Comparison of ENCODE assay signal across 8 cellular contexts in the genomic region with DNA sequence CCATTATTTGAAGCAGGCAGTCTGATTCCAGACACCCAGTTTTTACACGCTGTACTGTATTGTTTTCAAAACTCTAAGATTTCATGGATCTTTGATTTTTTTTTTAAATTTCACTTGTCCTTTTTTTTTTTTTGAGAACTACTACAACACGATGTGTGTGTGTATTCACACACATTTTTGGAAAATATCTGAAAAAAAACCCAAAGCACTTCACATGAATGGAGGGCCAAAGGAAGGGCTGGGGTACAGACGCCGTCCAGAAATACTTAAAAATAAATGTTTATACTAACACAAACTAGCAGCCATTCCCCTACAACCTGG. TPM values are rescaled to one million over a fixed set of nuclear protein-coding genes. Genes with fewer than 3 reads are reported as not detected.
A peak's percentile ranks its signal among the peaks of the same experiment; 100 is the strongest.
DNase-seq lines count a peak whose midpoint lies in the region; ATAC-seq, FAIRE-seq and TF ChIP-seq lines count a peak whose summit lies in the region.

No MANE protein-coding gene starts in this region.

- SMC1A ChIA-PET in GM12878 (lab: Charles Lee; ENCODE audit: uncharacterized antibody, unreplicated experiment), result no interaction called here

- H3K79me2 ChIP-seq in GM12878 (ENCODE audit: control insufficient read depth, insufficient read depth, low read length) (peaks cover 38% of the 10 kb centered on the region), mesendoderm (ENCODE audit: control insufficient read depth, insufficient read depth, low read length) (peaks cover 23% of the 10 kb centered on the region)

- no peak overlapping the region for H2AK5ac ChIP-seq in mesendoderm (ENCODE audit: low read length)

- H3K56ac ChIP-seq in mesendoderm (ENCODE audit: low read length), result peak overlapping the region; percentile 40

- H3K4ac ChIP-seq in mesendoderm (ENCODE audit: low read depth, low read length), result no peak overlapping the region

- no peak for FAIRE-seq in GM12878 (lab: Jason Lieb, UNC)

- TF ChIP-seq POLR2A in GM12878 (IDR thresholded peaks at IDR 0.05; ENCODE audit: low read depth, low read length) (no peak), vagina (IDR thresholded peaks at IDR 0.05) (no peak)

- H3K9me3 ChIP-seq in right atrium auricular region (no peaks in the 10 kb centered on the region), GM12878 (replicated peaks; ENCODE audit: control insufficient read depth, insufficient read depth, low read length) (no peaks in the 10 kb centered on the region; the same call in 2 of the 3 replicates), vagina (no peaks in the 10 kb centered on the region)

- H3K4me1 ChIP-seq in right atrium auricular region (peaks cover 0 to 14% of the 10 kb centered on the region in 2 donors), GM12878 (ENCODE audit: control insufficient read depth, insufficient read depth, low read length) (no peaks in the 10 kb centered on the region; the same call in 1 of the 2 replicates), mesendoderm (ENCODE audit: control insufficient read depth, low read depth, low read length) (no peaks in the 10 kb centered on the region), vagina (peaks cover 23% of the 10 kb centered on the region)

- no TSS peak for BruUV-seq in GM12878 (replicated peaks; lab: Mats Ljungman, UMichigan)

- no peak overlapping the region for H2BK120ac ChIP-seq in mesendoderm (ENCODE audit: low read depth, low read length)

- in situ Hi-C loops in GM12878 (cut with MboI), result no loop called here

- H2BK15ac ChIP-seq in mesendoderm (replicated peaks; ENCODE audit: low read depth), result no peak overlapping the region

- H4K8ac ChIP-seq in mesendoderm (ENCODE audit: low read depth, low read length), result no peak overlapping the region

- TF ChIP-seq CTCF in right atrium auricular region (IDR thresholded peaks at IDR 0.05), result no peak
- no peak for TF ChIP-seq CTCF in GM12878 (IDR thresholded peaks at IDR 0.05 in 2 of 3, conservative IDR thresholded peaks at IDR 0.05 in 1 of 3; ENCODE audit: control insufficient read depth in 2 of 3, extremely low read depth in 1 of 3, insufficient read depth in 1 of 3, low read depth in 3 of 3, low read length in 3 of 3)
- no peak for TF ChIP-seq CTCF in vagina (IDR thresholded peaks at IDR 0.05)

- H4K20me1 ChIP-seq in GM12878 (ENCODE audit: control insufficient read depth, insufficient read depth), result no peaks in the 10 kb centered on the region

- RAD21 ChIA-PET in GM12878 (lab: Charles Lee; ENCODE audit: unreplicated experiment), result interaction anchor here (1.6 kb wide), 1 partner anchor 26 kb away, joined by 6 read pairs; the partner anchor contains the start of gene METTL5

- 0% methylated on average over 3 of the region's 4 CpGs for WGBS in GM12878 (ENCODE audit: insufficient coverage, insufficient replicate concordance, low lambda C conversion rate, missing lambda C conversion rate)
- WGBS in mesendoderm (ENCODE audit: extremely low coverage, insufficient coverage, low lambda C conversion rate), result no CpG with 5 or more reads among the region's 4 CpGs

- H3K36me3 ChIP-seq in right atrium auricular region (peaks cover 19% of the 10 kb centered on the region), GM12878 (ENCODE audit: control insufficient read depth in 2 of 2, insufficient read depth in 2 of 2, low read length in 1 of 2) (peaks cover 0 to 4% of the 10 kb centered on the region in 2 experiments; a peak in 2 of 4 replicates), mesendoderm (ENCODE audit: control insufficient read depth, insufficient read depth, low read length) (no peaks in the 10 kb centered on the region), vagina (peaks cover 0 to 4% of the 10 kb centered on the region in 2 donors)

- H2AFZ ChIP-seq in GM12878 (ENCODE audit: control insufficient read depth, low read depth, low read length), result peak overlapping the region; percentile 87

- POLR2A ChIA-PET in GM12878 (lab: Charles Lee), result interaction anchor here (0.5 kb wide), 1 partner anchor 760 kb away, joined by 3 read pairs; no protein-coding TSS in a partner anchor

- no peak for TF ChIP-seq RAD21 in GM12878 (IDR thresholded peaks at IDR 0.05; ENCODE audit: insufficient read depth, low read depth, low read length)

- H3K27me3 ChIP-seq in right atrium auricular region (no peaks in the 10 kb centered on the region), GM12878 (replicated peaks in 1 of 2; ENCODE audit: control insufficient read depth in 2 of 2, insufficient read depth in 2 of 2, low read length in 1 of 2) (no peaks in the 10 kb centered on the region), mesendoderm (ENCODE audit: insufficient read depth, low read length, poor library complexity) (no peaks in the 10 kb centered on the region), vagina (no peaks in the 10 kb centered on the region)

- CTCF ChIA-PET in GM12878 (lab: Yijun Ruan, JAX), result interaction anchor here (0.9 to 1.6 kb wide), 2 partner anchors 26 to 30 kb away, joined by 3 to 5 read pairs; partner anchors contain the start of gene METTL5

- H3K9ac ChIP-seq in GM12878 (ENCODE audit: control insufficient read depth, insufficient read depth, low read length) (peak overlapping the region; percentile 80), mesendoderm (ENCODE audit: low read length) (peak overlapping the region; percentile 47)

- TF ChIP-seq EP300 in GM12878 (IDR thresholded peaks at IDR 0.05; ENCODE audit: borderline replicate concordance in 1 of 2, control insufficient read depth in 1 of 2, low read depth in 2 of 2, low read length in 2 of 2), result no peak

- H3K27ac ChIP-seq in right atrium auricular region, result peak overlapping the region; percentile 84 to 91
- H3K27ac ChIP-seq in GM12878 (ENCODE audit: control insufficient read depth, insufficient read depth), result peak overlapping the region; percentile 85
- no peak overlapping the region for H3K27ac ChIP-seq in mesendoderm (ENCODE audit: low read depth, low read length)
- H3K27ac ChIP-seq in vagina, result peak overlapping the region; percentile 87

- H3K4me2 ChIP-seq in GM12878 (ENCODE audit: control insufficient read depth, insufficient read depth) (peak overlapping the region; percentile 60; the same call in 1 of the 2 replicates), mesendoderm (ENCODE audit: low read length) (no peak overlapping the region)

- intact Hi-C loops in Right ventricle myocardium superior (cut with DNase I) (no loop called here), GM12878 (cut with micrococcal nuclease; ENCODE audit: unreplicated experiment) (loop anchor here (10.0 kb wide), 1 partner anchor 274 kb away; no protein-coding TSS in a partner anchor), vagina (cut with DNase I) (no loop called here)

- no peak for DNase-seq in right atrium auricular region (ENCODE audit: low spot score)
- no peak for DNase-seq in Right ventricle myocardium superior
- DNase-seq in GM12878 (ENCODE audit: low read depth, low spot score), result no peak
- DNase-seq in mesendoderm, result no peak
- DNase-seq in vagina (ENCODE audit: extremely low spot score in 2 of 2), result no peak
- no peak for DNase-seq in NCI-H1092 treated with DMSO at 0.1 percent for 48 hours (lab: John Stamatoyannopoulos, UW)
- DNase-seq in NCI-H1417 (lab: John Stamatoyannopoulos, UW), result no peak

- ATAC-seq in Right ventricle myocardium superior (ENCODE audit: poor library complexity), result no peak
- ATAC-seq in GM12878, result no peak
- no peak for ATAC-seq in GM18873 (IDR thresholded peaks at IDR 0.05; ENCODE audit: low FRiP score, unreplicated experiment)

- H3K4me3 ChIP-seq in right atrium auricular region, result peak overlapping the region; percentile 79 to 89
- peak overlapping the region; percentile 80 for H3K4me3 ChIP-seq in GM12878
- H3K4me3 ChIP-seq in mesendoderm (ENCODE audit: low read length), result no peak overlapping the region
- H3K4me3 ChIP-seq in vagina, result peak overlapping the region; percentile 71 to 82

- no peaks in the 10 kb centered on the region for H3K79me1 ChIP-seq in mesendoderm (ENCODE audit: low read length)

- no peak overlapping the region for H2BK5ac ChIP-seq in mesendoderm (ENCODE audit: low read length)

- no peak overlapping the region for H3K23ac ChIP-seq in mesendoderm (ENCODE audit: low read length)

- H3K18ac ChIP-seq in mesendoderm (ENCODE audit: low read length), result peak overlapping the region; percentile 83

- H4K5ac ChIP-seq in mesendoderm (ENCODE audit: low read length), result peak overlapping the region; percentile 66

RNA-seq across cellular contexts. Expression of gene SSB, which starts 0.3 kb away (rescaled TPM):
- total RNA-seq in right atrium auricular region, result 10 to 100 TPM; 52.3 to 56.7 TPM
- 45.4 TPM for total RNA-seq in Right ventricle myocardium superior
- 88.8 and 94.8 TPM in 2 replicates for total RNA-seq in GM12878 (2013; cell fraction: nucleolus; rRNA removed)
- 103 and 123 TPM in 2 replicates for total RNA-seq in GM12878 (2014; rRNA removed)
- total RNA-seq in GM12878 (2014; rRNA removed; fragmentation: Illumina TruSeq; extraction: Trizol), result 186 and 193 TPM in 2 replicates
- 106 and 114 TPM in 2 replicates for total RNA-seq in GM12878 (2021)
- polyA plus RNA-seq in GM12878 (2011; ENCODE audit: low read depth), result 38.9 TPM
- polyA plus RNA-seq in GM12878 (2011; rRNA removed), result 118 and 227 TPM in 2 replicates
- 23.3 and 27.3 TPM in 2 replicates for polyA plus RNA-seq in GM12878 (2011; cell fraction: cytosol; rRNA removed)
- 45.7 and 64.0 TPM in 2 replicates for polyA plus RNA-seq in GM12878 (2011; cell fraction: nucleus; rRNA removed)
- polyA plus RNA-seq in GM12878 (2012), result 83.8 and 84.3 TPM in 2 replicates
- 206 and 275 TPM in 2 replicates for polyA plus RNA-seq in GM12878 (2014; fragmentation: Illumina TruSeq; extraction: Trizol)
- polyA plus RNA-seq in GM12878 (2014; fragmentation: Nextera tagmentation; extraction: Ambion mirVana), result 100 to 1,000 TPM; 294 to 313 TPM
- polyA plus RNA-seq in GM12878 (2014; rRNA removed), result 136 and 147 TPM in 2 replicates
- 100 to 1,000 TPM; 256 to 284 TPM for polyA plus RNA-seq in GM12878 (2016; fragmentation: Nextera tagmentation; extraction: Ambion mirVana)
- 12.0 and 18.9 TPM in 2 replicates for polyA minus RNA-seq in GM12878 (2011; rRNA and poly(A)+ RNA removed)
- 9.9 and 23.3 TPM in 2 replicates for polyA minus RNA-seq in GM12878 (2011; cell fraction: cytosol; rRNA and poly(A)+ RNA removed)
- polyA minus RNA-seq in GM12878 (2011; cell fraction: nucleus; rRNA and poly(A)+ RNA removed), result 17.4 and 29.1 TPM in 2 replicates
- polyA plus RNA-seq in mesendoderm (2013, experiment 1 of 2), result 417 TPM
- polyA plus RNA-seq in mesendoderm (2013, experiment 2 of 2), result 436 TPM
- 47.1 TPM for total RNA-seq in vagina

RNA-seq across cellular contexts. Expression of gene METTL5, which starts 26.3 kb away (rescaled TPM):
- 10 to 100 TPM; 47.8 to 49.0 TPM for total RNA-seq in right atrium auricular region
- total RNA-seq in Right ventricle myocardium superior, result 69.1 TPM
- 48.3 and 65.4 TPM in 2 replicates for total RNA-seq in GM12878 (2013; cell fraction: nucleolus; rRNA removed)
- total RNA-seq in GM12878 (2014; rRNA removed), result 55.0 and 57.3 TPM in 2 replicates
- total RNA-seq in GM12878 (2014; rRNA removed; fragmentation: Illumina TruSeq; extraction: Trizol), result 80.5 and 83.9 TPM in 2 replicates
- total RNA-seq in GM12878 (2021), result 67.0 and 75.9 TPM in 2 replicates
- 42.7 TPM for polyA plus RNA-seq in GM12878 (2011; ENCODE audit: low read depth)
- 72.9 and 119 TPM in 2 replicates for polyA plus RNA-seq in GM12878 (2011; rRNA removed)
- polyA plus RNA-seq in GM12878 (2011; cell fraction: cytosol; rRNA removed), result 32.2 and 33.1 TPM in 2 replicates
- polyA plus RNA-seq in GM12878 (2011; cell fraction: nucleus; rRNA removed), result 20.5 and 23.6 TPM in 2 replicates
- 54.6 and 67.6 TPM in 2 replicates for polyA plus RNA-seq in GM12878 (2012)
- polyA plus RNA-seq in GM12878 (2014; fragmentation: Illumina TruSeq; extraction: Trizol), result 94.2 and 116 TPM in 2 replicates
- 100 to 1,000 TPM; 198 to 204 TPM for polyA plus RNA-seq in GM12878 (2014; fragmentation: Nextera tagmentation; extraction: Ambion mirVana)
- 67.4 and 80.6 TPM in 2 replicates for polyA plus RNA-seq in GM12878 (2014; rRNA removed)
- 100 to 1,000 TPM; 156 to 161 TPM for polyA plus RNA-seq in GM12878 (2016; fragmentation: Nextera tagmentation; extraction: Ambion mirVana)
- 14.3 and 22.9 TPM in 2 replicates for polyA minus RNA-seq in GM12878 (2011; rRNA and poly(A)+ RNA removed)
- 11.2 and 13.0 TPM in 2 replicates for polyA minus RNA-seq in GM12878 (2011; cell fraction: cytosol; rRNA and poly(A)+ RNA removed)
- 15.1 and 19.8 TPM in 2 replicates for polyA minus RNA-seq in GM12878 (2011; cell fraction: nucleus; rRNA and poly(A)+ RNA removed)
- 99.3 TPM for polyA plus RNA-seq in mesendoderm (2013, experiment 1 of 2)
- polyA plus RNA-seq in mesendoderm (2013, experiment 2 of 2), result 97.8 TPM
- 22.1 TPM for total RNA-seq in vagina

RNA-seq across cellular contexts. Expression of gene UBR3, which starts 28.9 kb away (rescaled TPM):
- 10 to 100 TPM; 56.5 to 93.6 TPM for total RNA-seq in right atrium auricular region
- total RNA-seq in Right ventricle myocardium superior, result 112 TPM
- 92.0 and 101 TPM in 2 replicates for total RNA-seq in GM12878 (2013; cell fraction: nucleolus; rRNA removed)
- 14.1 and 15.5 TPM in 2 replicates for total RNA-seq in GM12878 (2014; rRNA removed)
- total RNA-seq in GM12878 (2014; rRNA removed; fragmentation: Illumina TruSeq; extraction: Trizol), result 22.5 and 22.9 TPM in 2 replicates
- total RNA-seq in GM12878 (2021), result 14.0 and 17.0 TPM in 2 replicates
- 5.0 TPM for polyA plus RNA-seq in GM12878 (2011; ENCODE audit: low read depth)
- polyA plus RNA-seq in GM12878 (2011; rRNA removed), result 13.7 and 20.0 TPM in 2 replicates
- polyA plus RNA-seq in GM12878 (2011; cell fraction: cytosol; rRNA removed), result 5.1 and 5.5 TPM in 2 replicates
- 12.5 and 13.9 TPM in 2 replicates for polyA plus RNA-seq in GM12878 (2011; cell fraction: nucleus; rRNA removed)
- 8.1 and 8.2 TPM in 2 replicates for polyA plus RNA-seq in GM12878 (2012)
- polyA plus RNA-seq in GM12878 (2014; fragmentation: Illumina TruSeq; extraction: Trizol), result 14.7 and 17.7 TPM in 2 replicates
- polyA plus RNA-seq in GM12878 (2014; fragmentation: Nextera tagmentation; extraction: Ambion mirVana), result 1 to 10 TPM; 4.9 to 5.5 TPM
- 7.4 and 7.6 TPM in 2 replicates for polyA plus RNA-seq in GM12878 (2014; rRNA removed)
- 1 to 10 TPM; 3.8 to 8.6 TPM for polyA plus RNA-seq in GM12878 (2016; fragmentation: Nextera tagmentation; extraction: Ambion mirVana)
- polyA minus RNA-seq in GM12878 (2011; rRNA and poly(A)+ RNA removed), result 27.7 and 33.4 TPM in 2 replicates
- 7.5 and 9.9 TPM in 2 replicates for polyA minus RNA-seq in GM12878 (2011; cell fraction: cytosol; rRNA and poly(A)+ RNA removed)
- 32.8 and 50.8 TPM in 2 replicates for polyA minus RNA-seq in GM12878 (2011; cell fraction: nucleus; rRNA and poly(A)+ RNA removed)
- 7.8 TPM for polyA plus RNA-seq in mesendoderm (2013, experiment 1 of 2)
- polyA plus RNA-seq in mesendoderm (2013, experiment 2 of 2), result 7.9 TPM
- 59.2 TPM for total RNA-seq in vagina
